Comparison of ENCODE assay signal across 11 cellular contexts in the genomic region with DNA sequence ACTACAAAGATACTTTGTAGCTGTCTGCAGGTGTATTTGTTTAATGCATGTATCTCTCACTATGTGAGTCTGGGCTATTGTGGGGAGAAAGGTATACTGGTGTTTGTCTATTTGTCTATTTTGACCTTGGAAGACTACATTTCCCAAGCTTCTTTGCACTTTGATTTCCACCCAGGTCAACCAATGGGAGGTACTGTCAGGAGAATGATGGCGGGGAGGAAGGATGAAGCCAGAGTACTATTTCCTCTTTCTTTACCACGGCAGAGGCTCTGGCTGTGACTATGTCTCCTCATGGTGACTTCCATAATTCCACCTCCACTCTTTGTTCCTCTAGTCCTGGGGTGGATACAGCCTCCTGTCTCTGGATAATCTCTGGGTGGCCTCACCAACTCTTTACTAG. TPM values are rescaled to one million over a fixed set of nuclear protein-coding genes. Genes with fewer than 3 reads are reported as not detected.
DNase-seq lines count a peak whose midpoint lies in the region; TF ChIP-seq lines count a peak whose summit lies in the region.
"Had no signal": no experiment of that assay in that cellular context is flagged by ENCODE, and none has a peak within 500 bp of the region (broad histone marks: within the 10 kb centered on the region; RNA-seq: fewer than 3 reads in every experiment).

No MANE protein-coding gene starts in this region.

- H3K9me3 Mint-ChIP-seq in CD14-positive monocyte, result peaks cover 0 to 6% (median 0%) of the 10 kb centered on the region in 7 donors

- H3K4me1 Mint-ChIP-seq in CD14-positive monocyte, result peaks cover 5% of the 10 kb centered on the region

- peaks cover 5 to 11% (median 8%) of the 10 kb centered on the region in 3 donors for H3K27me3 Mint-ChIP-seq in CD14-positive monocyte (ENCODE audit: low read depth in 3 of 3)

- no peak for DNase-seq in CD14-positive monocyte (ENCODE audit: low spot score)
- peak; percentile 27 for DNase-seq in Jurkat, Clone E6-1 (ENCODE audit: low read depth, low spot score)
- DNase-seq in SKM-1 treated with dmso at 0.1 percent for 144 hours (lab: John Stamatoyannopoulos, UW; ENCODE audit: unreplicated experiment), result peak; percentile 77
- peak; percentile 67 for DNase-seq in iPS-NIHi7 (ENCODE audit: extremely low spot score)
- no peak for DNase-seq in activated CD4-positive, alpha-beta T cell treated with anti-CD3 and anti-CD28 coated beads, Interleukin-2, amount 50 U/mL, for 48 hours
- DNase-seq in HuH-7.5 (ENCODE audit: low spot score), result no peak
- no peak for DNase-seq in OCI-M2 (lab: John Stamatoyannopoulos, UW; ENCODE audit: unreplicated experiment)
- DNase-seq in NCI-H524 treated with DMSO at 0.1 percent for 48 hours (lab: John Stamatoyannopoulos, UW), result no peak
- DNase-seq: NCI-H2081 treated with DMSO at 0.1 percent for 48 hours, pancreas had no signal

- peak overlapping the region in 1 of 2 donors; percentile 67 for H3K4me3 Mint-ChIP-seq in CD14-positive monocyte

- intact Hi-C loops in CD14-positive monocyte (cut with micrococcal nuclease), result no loop called here

- H3K36me3 Mint-ChIP-seq in CD14-positive monocyte, result no peaks in the 10 kb centered on the region

- H3K27ac Mint-ChIP-seq in CD14-positive monocyte, result peak overlapping the region in 4 of 7 donors; percentile 5 to 82 (median 50)

- TF ChIP-seq CTCF in CD14-positive monocyte (IDR thresholded peaks at IDR 0.05), result no peak

- no peak overlapping the region for H3K4me3 ChIP-seq in Jurkat, Clone E6-1 (ENCODE audit: low read length)
- H3K4me3 ChIP-seq: ascending aorta, pancreas had no signal

RNA-seq across cellular contexts. Expression of gene LBP, which starts 23.1 kb away (rescaled TPM):
- polyA plus RNA-seq in CD14-positive monocyte, result not detected
- polyA plus RNA-seq in Jurkat, Clone E6-1 (2012; ENCODE audit: insufficient read depth, insufficient read length), result not detected

Comparison
In these comparisons a context has a peak if more than half of its experiments do, and no peak if none do; other contexts are left out.
1. DNase-seq: peak in Jurkat, Clone E6-1 (single experiment), SKM-1 treated with dmso at 0.1 percent for 144 hours (single experiment) and iPS-NIHi7 (single experiment); none in CD14-positive monocyte (single experiment), activated CD4-positive, alpha-beta T cell treated with anti-CD3 and anti-CD28 coated beads, Interleukin-2, amount 50 U/mL, for 48 hours (0 of 2), HuH-7.5 (single experiment), OCI-M2 (single experiment) and NCI-H524 treated with DMSO at 0.1 percent for 48 hours (single experiment).